Comparison of ENCODE assay signal across 11 cellular contexts in the genomic region with DNA sequence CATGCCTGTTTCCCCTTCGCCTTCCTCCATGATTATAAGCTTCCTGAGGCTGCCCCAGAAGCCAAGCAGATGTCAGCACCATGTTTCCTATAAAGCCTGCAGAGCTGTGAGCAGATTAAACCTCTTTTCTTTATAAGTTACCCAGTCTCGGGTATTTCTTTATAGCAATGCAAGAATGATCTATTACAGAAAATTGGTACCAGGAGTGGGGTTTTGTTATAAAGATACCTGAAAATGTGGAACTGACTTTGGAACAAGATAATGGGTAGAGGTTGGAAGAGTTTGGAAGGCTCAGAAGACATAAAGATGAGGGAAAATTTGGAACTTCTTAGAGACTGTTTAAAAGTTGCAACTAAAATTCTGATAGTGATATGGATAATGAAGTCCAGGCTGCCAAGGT.
"Had no signal": no experiment of that assay in that cellular context is flagged by ENCODE, and none has a peak within 500 bp of the region (broad histone marks: within the 10 kb centered on the region; RNA-seq: fewer than 3 reads in every experiment).

No MANE protein-coding gene starts in this region.

- H3K4me3 ChIP-seq: GM23248, GM23338, HAP-1 had no signal

- H3K9ac ChIP-seq: GM23248 had no signal

- H3K4me2 ChIP-seq: GM23338 had no signal

- H3K27ac Mint-ChIP-seq: GM23338, H9, HFFc6 had no signal

- ATAC-seq: GM23338, HCT116 had no signal

- H3K4me3 Mint-ChIP-seq: GM23338, H9, HFFc6 had no signal

- H3K36me3 ChIP-seq: HAP-1 had no signal

- FAIRE-seq: H1, H54 had no signal

- H3K4me1 ChIP-seq: HAP-1 had no signal

- H2AFZ ChIP-seq: GM23248, GM23338 had no signal

- DNase-seq: GM23248, GOT3, H7, H9, HCEC 1CT, HFFc6 had no signal

- H3K27ac ChIP-seq: GM23248 had no signal
